ENCODE assay signal across 1 cellular context in the genomic region with DNA sequence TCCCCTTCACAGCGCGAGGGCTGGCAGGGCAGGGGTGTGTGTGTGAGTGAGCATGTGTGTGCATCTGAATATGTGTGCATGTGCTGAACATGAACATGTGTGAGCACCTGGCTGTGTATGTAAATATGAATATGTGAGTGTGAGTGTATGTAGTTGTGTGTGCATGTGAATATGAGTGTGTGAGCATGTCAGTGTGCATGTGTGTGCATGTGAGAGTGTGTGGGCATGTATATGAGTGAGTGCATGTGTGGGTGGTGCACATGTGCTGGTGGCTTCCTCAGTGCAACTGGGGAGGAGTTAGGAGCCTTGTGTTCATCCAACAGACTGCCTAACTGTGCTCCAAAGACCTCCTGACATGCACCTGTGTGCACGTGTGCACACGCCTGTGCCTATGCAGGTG.
TF ChIP-seq lines count a peak whose summit lies in the region.

No MANE protein-coding gene starts in this region.

TF ChIP-seq in GM12878, 131 proteins besides CTCF, POLR2A, EP300 and RAD21:
- TF ChIP-seq, protein P1, sequence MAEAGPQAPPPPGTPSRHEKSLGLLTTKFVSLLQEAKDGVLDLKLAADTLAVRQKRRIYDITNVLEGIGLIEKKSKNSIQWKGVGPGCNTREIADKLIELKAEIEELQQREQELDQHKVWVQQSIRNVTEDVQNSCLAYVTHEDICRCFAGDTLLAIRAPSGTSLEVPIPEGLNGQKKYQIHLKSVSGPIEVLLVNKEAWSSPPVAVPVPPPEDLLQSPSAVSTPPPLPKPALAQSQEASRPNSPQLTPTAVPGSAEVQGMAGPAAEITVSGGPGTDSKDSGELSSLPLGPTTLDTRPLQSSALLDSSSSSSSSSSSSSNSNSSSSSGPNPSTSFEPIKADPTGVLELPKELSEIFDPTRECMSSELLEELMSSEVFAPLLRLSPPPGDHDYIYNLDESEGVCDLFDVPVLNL (IDR thresholded peaks at IDR 0.05; ENCODE audit: low read depth, low read length): no peak
- TF ChIP-seq BHLHE40 (IDR thresholded peaks at IDR 0.05; ENCODE audit: borderline replicate concordance in 1 of 2, low read depth in 2 of 2, low read length in 1 of 2) (peak in 1 of 2 experiments; percentile 71; a peak in 2 of 4 replicates), HDGF (IDR thresholded peaks at IDR 0.05) (peak; percentile 81)
